In genomic region chr2:195333869-195334268, GRCh38 we compare ENCODE assay signal across 14 cellular contexts.
"Had no signal": no experiment of that assay in that cellular context is flagged by ENCODE, and none has a peak within 500 bp of the region (broad histone marks: within the 10 kb centered on the region; RNA-seq: fewer than 3 reads in every experiment).

No MANE protein-coding gene starts in this region.

- H3K4me3 ChIP-seq: ascending aorta, breast epithelium, thyroid gland had no signal

- H3K4me1 ChIP-seq: ascending aorta, breast epithelium, foreskin keratinocyte, thyroid gland had no signal

- H3K36me3 ChIP-seq: ascending aorta, breast epithelium, thyroid gland had no signal

- H3K27ac ChIP-seq: ascending aorta, breast epithelium, foreskin keratinocyte, thyroid gland had no signal

- H3K27me3 ChIP-seq: ascending aorta, breast epithelium, foreskin keratinocyte, thyroid gland had no signal

- ATAC-seq: foreskin keratinocyte, natural killer cell had no signal

- DNase-seq: activated CD4-positive, CD25-positive, alpha-beta regulatory T cell treated with anti-CD3 and anti-CD28 coated beads, Interleukin-2, amount 50 U/mL, for 72 hours; activated naive CD4-positive, alpha-beta T cell; activated T-cell treated with anti-CD3 and anti-CD28 coated beads for 4 hours; cerebellar nuclear complex; effector memory CD4-positive, alpha-beta T cell; foreskin keratinocyte; glutamatergic neuron; kidney glomerular epithelial cell; mesendoderm; natural killer cell; stimulated activated CD4-positive, alpha-beta T cell treated with anti-CD3 and anti-CD28 coated beads, Interleukin-1b, Interleukin-23, amount 100 ng/mL, for 48 hours; thyroid gland had no signal

- H3K9me3 ChIP-seq: ascending aorta, breast epithelium, thyroid gland had no signal
